Comparison of ENCODE assay signal across 9 cellular contexts in the genomic region with DNA sequence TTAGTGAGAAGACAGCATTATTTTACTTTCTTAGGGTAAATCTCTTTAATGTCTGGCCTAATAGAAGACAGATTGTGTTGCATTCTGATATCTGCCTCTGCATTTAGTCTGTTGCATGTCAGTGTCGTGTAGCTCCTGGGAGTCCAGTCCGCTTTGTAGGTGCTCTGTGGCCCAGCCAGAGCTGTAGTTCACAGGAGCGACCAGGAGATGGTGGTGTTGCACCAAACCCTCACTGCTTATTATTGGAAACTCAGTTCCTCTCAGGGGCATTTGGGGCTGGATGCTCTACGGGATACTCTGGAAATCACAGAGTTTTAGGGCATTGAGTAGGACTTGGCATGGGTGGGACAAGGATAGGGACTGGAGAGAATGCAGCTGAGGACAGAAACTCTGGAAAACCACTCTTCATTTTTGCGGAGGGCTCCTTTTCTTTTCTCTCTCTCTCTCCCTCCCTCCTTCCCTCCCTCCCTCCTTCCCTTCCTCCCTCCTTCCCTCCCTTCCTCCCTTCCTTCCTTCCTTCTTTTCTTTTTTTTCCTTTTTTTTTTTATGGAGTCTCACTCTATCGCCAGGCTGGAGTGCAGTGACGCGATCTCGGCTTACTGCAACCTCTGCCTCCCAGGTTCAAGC. TPM values are rescaled to one million over a fixed set of nuclear protein-coding genes. Genes with fewer than 3 reads are reported as not detected.
DNase-seq lines count a peak whose midpoint lies in the region; ATAC-seq and TF ChIP-seq lines count a peak whose summit lies in the region.
"Had no signal": no experiment of that assay in that cellular context is flagged by ENCODE, and none has a peak within 500 bp of the region (broad histone marks: within the 10 kb centered on the region; RNA-seq: fewer than 3 reads in every experiment).

No MANE protein-coding gene starts in this region.

- H3K27ac Mint-ChIP-seq in activated naive CD4-positive, alpha-beta T cell treated with anti-CD3 and anti-CD28 coated beads, Interleukin-2, amount 50 U/mL, for 24 hours: peak overlapping the region; percentile 25

- H3K9me3 Mint-ChIP-seq in activated naive CD4-positive, alpha-beta T cell treated with anti-CD3 and anti-CD28 coated beads, Interleukin-2, amount 50 U/mL, for 24 hours: no peaks in the 10 kb centered on the region

- H3K36me3 Mint-ChIP-seq in activated naive CD4-positive, alpha-beta T cell treated with anti-CD3 and anti-CD28 coated beads, Interleukin-2, amount 50 U/mL, for 24 hours: peaks cover 13% of the 10 kb centered on the region

- no peak for ATAC-seq in HG02973 (IDR thresholded peaks at IDR 0.05; ENCODE audit: unreplicated experiment)
- no peak for ATAC-seq in HG03571 (IDR thresholded peaks at IDR 0.05; ENCODE audit: unreplicated experiment)

- peak; percentile 61 for DNase-seq in GDM1 (lab: John Stamatoyannopoulos, UW)
- DNase-seq in SKM-1 (lab: John Stamatoyannopoulos, UW; ENCODE audit: unreplicated experiment): peak; percentile 48
- peak; percentile 26 to 90 (median 80) for DNase-seq in head of caudate nucleus
- peak; percentile 92 for DNase-seq in posterior vena cava (ENCODE audit: low spot score)

- no peak overlapping the region for H3K4me3 Mint-ChIP-seq in activated naive CD4-positive, alpha-beta T cell treated with anti-CD3 and anti-CD28 coated beads, Interleukin-2, amount 50 U/mL, for 24 hours

- peak; percentile 93 for TF ChIP-seq CTCF in LNCAP (IDR thresholded peaks at IDR 0.05)

- intact Hi-C loops in head of caudate nucleus (cut with DNase I) (no loop called here), posterior vena cava (cut with DNase I) (loop anchor here in 1 of 2 donors (10.0 kb wide), 1 partner anchor 1106 kb away; no protein-coding TSS in a partner anchor)

- H3K27me3 Mint-ChIP-seq in activated naive CD4-positive, alpha-beta T cell treated with anti-CD3 and anti-CD28 coated beads, Interleukin-2, amount 50 U/mL, for 24 hours: no peaks in the 10 kb centered on the region

- peaks cover 79% of the 10 kb centered on the region for H3K4me1 Mint-ChIP-seq in activated naive CD4-positive, alpha-beta T cell treated with anti-CD3 and anti-CD28 coated beads, Interleukin-2, amount 50 U/mL, for 24 hours

RNA-seq across cellular contexts. Expression of a gene that starts 21.7 kb away (rescaled TPM):
- total RNA-seq in posterior vena cava: 1 to 10 TPM; 1.4 to 1.6 TPM

RNA-seq across cellular contexts. Expression of a gene that starts 57.4 kb away (rescaled TPM):
- not detected for total RNA-seq in posterior vena cava
- total RNA-seq: mononuclear cell had no signal
